8 cellular contexts compared by ENCODE assay signal in the genomic region with DNA sequence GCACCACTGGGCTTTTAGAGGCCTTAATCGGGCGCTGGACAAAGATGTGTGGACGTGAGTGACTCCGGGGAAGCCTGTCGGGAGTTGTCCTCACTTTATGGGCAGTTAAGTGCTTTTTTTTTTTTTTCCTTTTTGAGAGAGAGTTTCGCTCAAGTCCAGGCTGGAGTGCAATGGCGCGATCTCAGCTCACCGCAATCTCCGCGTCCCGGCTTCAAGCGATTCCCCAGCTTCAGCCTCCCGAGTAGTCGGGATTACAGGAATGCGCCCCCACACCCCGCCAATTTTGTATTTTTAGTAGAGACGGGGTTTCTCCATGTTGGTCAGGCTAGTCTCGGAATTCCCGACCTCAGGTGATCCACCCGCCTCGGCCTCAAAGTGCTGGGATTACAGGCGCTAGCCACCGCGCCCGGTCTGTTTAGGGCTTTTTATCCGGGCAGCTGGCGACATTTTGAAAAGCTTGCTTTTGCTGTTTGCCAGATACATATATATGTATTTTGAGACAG. TPM values are rescaled to one million over a fixed set of nuclear protein-coding genes. Genes with fewer than 3 reads are reported as not detected.
DNase-seq lines count a peak whose midpoint lies in the region; ATAC-seq and TF ChIP-seq lines count a peak whose summit lies in the region.

No MANE protein-coding gene starts in this region.

- H2AFZ ChIP-seq in HCT116 (ENCODE audit: low read depth, low read length, poor library complexity, severe bottlenecking) (no peak overlapping the region), smooth muscle cell (ENCODE audit: low read depth) (no peak overlapping the region)

- peak overlapping the region; percentile 92 for H3K27ac Mint-ChIP-seq in activated CD8-positive, alpha-beta T cell treated with anti-CD3 and anti-CD28 coated beads, Interleukin-2, amount 10 ng/mL, durations not matched to agents 7 days and 5 days

- H3K9me3 ChIP-seq in HCT116 (ENCODE audit: control insufficient read depth in 1 of 2, insufficient read depth in 1 of 2, low read depth in 1 of 2, low read length in 2 of 2) (no peaks in the 10 kb centered on the region), iPS DF 6.9 (ENCODE audit: control insufficient read depth, insufficient read depth, low read length) (no peaks in the 10 kb centered on the region), smooth muscle cell (replicated peaks; ENCODE audit: low read depth) (no peaks in the 10 kb centered on the region)

- no peak for TF ChIP-seq RAD21 in HCT116 (IDR thresholded peaks at IDR 0.05; ENCODE audit: low read depth)

- TF ChIP-seq CTCF in HCT116 (IDR thresholded peaks at IDR 0.05 in 2 of 3, conservative IDR thresholded peaks at IDR 0.05 in 1 of 3; ENCODE audit: borderline replicate concordance in 1 of 3, insufficient read depth in 1 of 3, low read depth in 2 of 3, low read length in 2 of 3) = no peak
- TF ChIP-seq CTCF in smooth muscle cell (IDR thresholded peaks at IDR 0.05; ENCODE audit: borderline replicate concordance, insufficient read depth, poor library complexity, severe bottlenecking) = no peak

- H3K27ac ChIP-seq in HCT116 (ENCODE audit: low read depth, low read length) = peak overlapping the region; percentile 58
- no peak overlapping the region for H3K27ac ChIP-seq in iPS DF 6.9 (ENCODE audit: low read length)
- H3K27ac ChIP-seq in smooth muscle cell (ENCODE audit: low read depth) = peak overlapping the region; percentile 84

- BruUV-seq in HCT116 (replicated peaks; lab: Mats Ljungman, UMichigan) = no TSS peak

- TF ChIP-seq POLR2A in HCT116 (IDR thresholded peaks at IDR 0.05; ENCODE audit: borderline replicate concordance, extremely low read depth, insufficient read depth, insufficient read length) = no peak

- H3K4me2 ChIP-seq in HCT116 (ENCODE audit: low read length) = peak overlapping the region; percentile 96
- H3K4me2 ChIP-seq in smooth muscle cell = peak overlapping the region; percentile 96

- intact Hi-C loops in HCT116 (cut with micrococcal nuclease) = loop anchor here (5.0 kb wide), 1 partner anchor 323 kb away; no protein-coding TSS in a partner anchor

- H3F3A ChIP-seq in smooth muscle cell (ENCODE audit: low read depth) = peaks cover 20% of the 10 kb centered on the region

- H3K4me3 ChIP-seq in HCT116 (replicated peaks in 1 of 2; ENCODE audit: low read depth in 1 of 2, low read length in 2 of 2) (peak overlapping the region; percentile 72 to 90), iPS DF 6.9 (ENCODE audit: low read length) (peak overlapping the region; percentile 96; the same call in 1 of the 2 replicates), smooth muscle cell (peak overlapping the region; percentile 69)

- ATAC-seq in HCT116 (no peak), HG02588 (IDR thresholded peaks at IDR 0.05; ENCODE audit: unreplicated experiment) (no peak)
- no peak for ATAC-seq in activated CD8-positive, alpha-beta T cell treated with anti-CD3 and anti-CD28 coated beads, Interleukin-2, amount 10 ng/mL, durations not matched to agents 7 days and 5 days

- peaks cover 6 to 25% of the 10 kb centered on the region in 2 experiments; a peak in 3 of 4 replicates for H3K4me1 ChIP-seq in HCT116 (ENCODE audit: control insufficient read depth in 1 of 2, insufficient read depth in 2 of 2, low read length in 2 of 2)
- no peaks in the 10 kb centered on the region; the same call in none of the 2 replicates for H3K4me1 ChIP-seq in iPS DF 6.9 (ENCODE audit: control insufficient read depth, insufficient read depth, low read length)
- peaks cover 14% of the 10 kb centered on the region for H3K4me1 ChIP-seq in smooth muscle cell (ENCODE audit: low read depth)

- H3K4me3 Mint-ChIP-seq in activated CD8-positive, alpha-beta T cell treated with anti-CD3 and anti-CD28 coated beads, Interleukin-2, amount 10 ng/mL, durations not matched to agents 7 days and 5 days = peak overlapping the region; percentile 85

- RAD21 ChIA-PET in HCT116 (lab: Charles Lee; ENCODE audit: low non-redundant PET in 1 of 2, low total read pairs in 2 of 2, uncharacterized antibody in 2 of 2, unreplicated experiment in 2 of 2) = no interaction called here

- no peaks in the 10 kb centered on the region for H3K9me3 Mint-ChIP-seq in activated CD8-positive, alpha-beta T cell treated with anti-CD3 and anti-CD28 coated beads, Interleukin-2, amount 10 ng/mL, durations not matched to agents 7 days and 5 days (ENCODE audit: insufficient read depth)

- no peak for DNase-seq in HCT116 (ENCODE audit: low read depth, low spot score)
- no peak for DNase-seq in activated CD8-positive, alpha-beta T cell treated with anti-CD3 and anti-CD28 coated beads, Interleukin-2, amount 10 ng/mL, durations not matched to agents 7 days and 5 days
- DNase-seq in iPS DF 6.9 (ENCODE audit: low read depth, low spot score) = no peak
- DNase-seq in smooth muscle cell (lab: John Stamatoyannopoulos, UW; ENCODE audit: unreplicated experiment) = no peak
- no peak for DNase-seq in effector CD4-positive, alpha-beta T cell
- no peak for DNase-seq in AG20443 (ENCODE audit: low spot score)
- no peak for DNase-seq in MV-4-11 (lab: John Stamatoyannopoulos, UW)

- POLR2A ChIA-PET in HCT116 (lab: Charles Lee) = no interaction called here
- POLR2A ChIA-PET in activated CD8-positive, alpha-beta T cell treated with anti-CD3 and anti-CD28 coated beads, Interleukin-2, amount 10 ng/mL, durations not matched to agents 7 days and 5 days (lab: Charles Lee) = interaction anchor here (1.9 kb wide), 1 partner anchor 11 kb away, joined by 5 read pairs; no protein-coding TSS in a partner anchor

- H3K27me3 Mint-ChIP-seq in activated CD8-positive, alpha-beta T cell treated with anti-CD3 and anti-CD28 coated beads, Interleukin-2, amount 10 ng/mL, durations not matched to agents 7 days and 5 days (ENCODE audit: low read depth) = no peaks in the 10 kb centered on the region

- peaks cover 23% of the 10 kb centered on the region for H3K4me1 Mint-ChIP-seq in activated CD8-positive, alpha-beta T cell treated with anti-CD3 and anti-CD28 coated beads, Interleukin-2, amount 10 ng/mL, durations not matched to agents 7 days and 5 days (ENCODE audit: low read depth)

- H3K79me2 ChIP-seq in HCT116 (ENCODE audit: insufficient read depth, low read length) (peaks cover 56% of the 10 kb centered on the region), smooth muscle cell (ENCODE audit: low read depth) (peaks cover 53% of the 10 kb centered on the region)

- H3K36me3 Mint-ChIP-seq in activated CD8-positive, alpha-beta T cell treated with anti-CD3 and anti-CD28 coated beads, Interleukin-2, amount 10 ng/mL, durations not matched to agents 7 days and 5 days (ENCODE audit: low read depth) = peaks cover 21% of the 10 kb centered on the region

- H4K20me1 ChIP-seq in HCT116 (ENCODE audit: insufficient read depth) (peaks cover 31% of the 10 kb centered on the region), smooth muscle cell (ENCODE audit: low read depth) (peaks cover 57% of the 10 kb centered on the region)

- H3K27me3 ChIP-seq in HCT116 (ENCODE audit: insufficient read depth, low read length) (no peaks in the 10 kb centered on the region), iPS DF 6.9 (ENCODE audit: control insufficient read depth, insufficient read depth, low read length) (no peaks in the 10 kb centered on the region), smooth muscle cell (ENCODE audit: low read depth) (no peaks in the 10 kb centered on the region)

- H3K9ac ChIP-seq in HCT116 (ENCODE audit: low read length) = peak overlapping the region; percentile 60
- H3K9ac ChIP-seq in smooth muscle cell (ENCODE audit: low read depth) = peak overlapping the region; percentile 82

- no peaks in the 10 kb centered on the region for H3K9me2 ChIP-seq in HCT116 (ENCODE audit: insufficient read depth)

- CTCF ChIA-PET in HCT116 (lab: Charles Lee) = no interaction called here
- CTCF ChIA-PET in activated CD8-positive, alpha-beta T cell treated with anti-CD3 and anti-CD28 coated beads, Interleukin-2, amount 10 ng/mL, durations not matched to agents 7 days and 5 days (lab: Charles Lee) = no interaction called here

- no peaks in the 10 kb centered on the region for H3K36me3 ChIP-seq in HCT116 (ENCODE audit: control insufficient read depth in 1 of 2, insufficient read depth in 2 of 2, low read length in 2 of 2)
- no peaks in the 10 kb centered on the region for H3K36me3 ChIP-seq in iPS DF 6.9 (ENCODE audit: control insufficient read depth, insufficient read depth, low read length)
- H3K36me3 ChIP-seq in smooth muscle cell (ENCODE audit: low read depth) = no peaks in the 10 kb centered on the region

- WGBS in iPS DF 6.9 (ENCODE audit: insufficient coverage, insufficient read length) = no CpG with 5 or more reads among the region's 28 CpGs
- 5% methylated on average over 28 of the region's 28 CpGs for WGBS in smooth muscle cell (ENCODE audit: low lambda C conversion rate)

TF ChIP-seq in HCT116, 20 proteins besides CTCF, POLR2A, EP300 and RAD21 (continues in another document):
- TF ChIP-seq, protein P1, sequence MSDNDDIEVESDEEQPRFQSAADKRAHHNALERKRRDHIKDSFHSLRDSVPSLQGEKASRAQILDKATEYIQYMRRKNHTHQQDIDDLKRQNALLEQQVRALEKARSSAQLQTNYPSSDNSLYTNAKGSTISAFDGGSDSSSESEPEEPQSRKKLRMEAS (IDR thresholded peaks at IDR 0.05) = no peak; the same call in 1 of the 2 replicates
- no peak for TF ChIP-seq CBX3 (IDR thresholded peaks at IDR 0.05; ENCODE audit: low read depth)
- no peak for TF ChIP-seq SP1 (IDR thresholded peaks at IDR 0.05; ENCODE audit: low read depth)
- no peak for TF ChIP-seq ZFX (IDR thresholded peaks at IDR 0.05)
- no peak for TF ChIP-seq EGR1 (IDR thresholded peaks at IDR 0.05; ENCODE audit: low read depth)
- TF ChIP-seq SIN3A (IDR thresholded peaks at IDR 0.05; ENCODE audit: low read depth) = no peak
- no peak for TF ChIP-seq ELF1 (IDR thresholded peaks at IDR 0.05; ENCODE audit: borderline replicate concordance, low read depth)
- no peak for TF ChIP-seq EZH2phosphoT487 (IDR thresholded peaks at IDR 0.05; ENCODE audit: borderline replicate concordance)
- TF ChIP-seq YY1 (IDR thresholded peaks at IDR 0.05; ENCODE audit: extremely low read depth, insufficient replicate concordance, low read depth, low read length) = no peak

RNA-seq across cellular contexts. Expression of a gene that starts 1.5 kb away (rescaled TPM):
- total RNA-seq in HCT116 (2021; ENCODE audit: unreplicated experiment) (71.2 TPM), smooth muscle cell (65.2 and 81.3 TPM in 2 replicates)
- polyA plus RNA-seq in HCT116 (2012) = 10.9 and 16.5 TPM in 2 replicates
- 100 to 1,000 TPM in 1 of 2 experiments, 10 to 100 TPM in 1; 96.4 to 107 TPM for total RNA-seq in activated CD8-positive, alpha-beta T cell treated with anti-CD3 and anti-CD28 coated beads, Interleukin-2, amount 10 ng/mL, durations not matched to agents 7 days and 5 days
- polyA plus RNA-seq in smooth muscle cell = 45.6 and 48.7 TPM in 2 replicates
